Comparison of ENCODE assay signal across 13 cellular contexts in genomic region chr19:29329460-29330134, GRCh38.
DNase-seq lines count a peak whose midpoint lies in the region; ATAC-seq and TF ChIP-seq lines count a peak whose summit lies in the region.
"Had no signal": no experiment of that assay in that cellular context is flagged by ENCODE, and none has a peak within 500 bp of the region (broad histone marks: within the 10 kb centered on the region; RNA-seq: fewer than 3 reads in every experiment).

No MANE protein-coding gene starts in this region.

- no peaks in the 10 kb centered on the region for H3K4me1 ChIP-seq in MM.1S (ENCODE audit: low read length)
- H3K4me1 ChIP-seq: HAP-1 had no signal

- no peaks in the 10 kb centered on the region for H3F3A ChIP-seq in MM.1S (ENCODE audit: insufficient read depth, low read length)

- no peaks in the 10 kb centered on the region for H3K4me1 Mint-ChIP-seq in activated CD8-positive, alpha-beta T cell treated with anti-CD3 and anti-CD28 coated beads for 36 hours (ENCODE audit: low read depth)
- H3K4me1 Mint-ChIP-seq in osteocyte (ENCODE audit: unreplicated experiment) = no peaks in the 10 kb centered on the region
- H3K4me1 Mint-ChIP-seq in activated T-cell treated with anti-CD3 and anti-CD28 coated beads, Interleukin-2, amount 50 U/mL, for 24 hours (ENCODE audit: low read depth) = peaks cover 5% of the 10 kb centered on the region
- H3K4me1 Mint-ChIP-seq: stimulated activated memory B cell treated with anti-CD40 and anti-IgM and Interleukin-4, amounts not matched to agents 10 μg/mL and 1 μg/mL and 100 μg/mL, for 72 hours had no signal

- H3K27me3 Mint-ChIP-seq in activated CD8-positive, alpha-beta T cell treated with anti-CD3 and anti-CD28 coated beads for 36 hours = peaks cover 1% of the 10 kb centered on the region
- no peaks in the 10 kb centered on the region for H3K27me3 Mint-ChIP-seq in osteocyte (ENCODE audit: unreplicated experiment)
- H3K27me3 Mint-ChIP-seq in activated T-cell treated with anti-CD3 and anti-CD28 coated beads, Interleukin-2, amount 50 U/mL, for 24 hours = peaks cover 2% of the 10 kb centered on the region

- H3K36me3 ChIP-seq in MM.1S (replicated peaks; ENCODE audit: insufficient read depth, low read length) = no peaks in the 10 kb centered on the region
- H3K36me3 ChIP-seq: HAP-1 had no signal

- peaks cover 6% of the 10 kb centered on the region for H3K9me3 Mint-ChIP-seq in activated CD8-positive, alpha-beta T cell treated with anti-CD3 and anti-CD28 coated beads for 36 hours
- H3K9me3 Mint-ChIP-seq in osteocyte (ENCODE audit: unreplicated experiment) = peaks cover 37% of the 10 kb centered on the region
- peaks cover 7% of the 10 kb centered on the region for H3K9me3 Mint-ChIP-seq in activated T-cell treated with anti-CD3 and anti-CD28 coated beads, Interleukin-2, amount 50 U/mL, for 24 hours

- no peak for ATAC-seq in activated CD8-positive, alpha-beta T cell treated with anti-CD3 and anti-CD28 coated beads for 36 hours
- ATAC-seq in HG03139 (IDR thresholded peaks at IDR 0.05; ENCODE audit: unreplicated experiment) (no peak), HG03442 (IDR thresholded peaks at IDR 0.05; ENCODE audit: unreplicated experiment) (no peak)
- ATAC-seq: stimulated activated memory B cell treated with anti-CD40 and anti-IgM and Interleukin-4, amounts not matched to agents 10 μg/mL and 1 μg/mL and 100 μg/mL, for 72 hours had no signal

- H3K79me2 ChIP-seq in MM.1S (ENCODE audit: low read length) = no peaks in the 10 kb centered on the region

- H3K4me3 Mint-ChIP-seq in activated CD8-positive, alpha-beta T cell treated with anti-CD3 and anti-CD28 coated beads for 36 hours = no peak overlapping the region
- H3K4me3 Mint-ChIP-seq in osteocyte (ENCODE audit: unreplicated experiment) = no peak overlapping the region
- H3K4me3 Mint-ChIP-seq in activated T-cell treated with anti-CD3 and anti-CD28 coated beads, Interleukin-2, amount 50 U/mL, for 24 hours = no peak overlapping the region
- H3K4me3 Mint-ChIP-seq: stimulated activated memory B cell treated with anti-CD40 and anti-IgM and Interleukin-4, amounts not matched to agents 10 μg/mL and 1 μg/mL and 100 μg/mL, for 72 hours had no signal

- no peaks in the 10 kb centered on the region for H3K9me3 ChIP-seq in MM.1S (replicated peaks; ENCODE audit: insufficient read depth, low read length)
- H3K9me3 ChIP-seq: HAP-1 had no signal

- H3K27me3 ChIP-seq in MM.1S (replicated peaks; ENCODE audit: insufficient read depth, low read length) = peaks cover 2% of the 10 kb centered on the region; the same call in 1 of the 2 replicates

- POLR2A ChIA-PET in activated CD8-positive, alpha-beta T cell treated with anti-CD3 and anti-CD28 coated beads for 36 hours (lab: Charles Lee) = no interaction called here

- no peaks in the 10 kb centered on the region for H3K9me2 ChIP-seq in MM.1S (replicated peaks; ENCODE audit: insufficient read depth, low read length)

- H3K27ac Mint-ChIP-seq in activated CD8-positive, alpha-beta T cell treated with anti-CD3 and anti-CD28 coated beads for 36 hours = no peak overlapping the region
- no peak overlapping the region for H3K27ac Mint-ChIP-seq in osteocyte (ENCODE audit: unreplicated experiment)
- no peak overlapping the region for H3K27ac Mint-ChIP-seq in activated T-cell treated with anti-CD3 and anti-CD28 coated beads, Interleukin-2, amount 50 U/mL, for 24 hours
- H3K27ac Mint-ChIP-seq: stimulated activated memory B cell treated with anti-CD40 and anti-IgM and Interleukin-4, amounts not matched to agents 10 μg/mL and 1 μg/mL and 100 μg/mL, for 72 hours had no signal

- no peak overlapping the region for H3K4me3 ChIP-seq in MM.1S (ENCODE audit: low read length)
- H3K4me3 ChIP-seq: HAP-1 had no signal

- DNase-seq in activated CD4-positive, alpha-beta T cell treated with anti-CD3 and anti-CD28 coated beads for 48 hours = peak; percentile 13
- no peak for DNase-seq in activated CD4-positive, alpha-beta T cell treated with anti-CD3 and anti-CD28 coated beads, Interleukin-2, amount 50 U/mL, for 48 hours
- DNase-seq in MM.1S (peak; percentile 18), osteocyte (ENCODE audit: extremely low spot score, unreplicated experiment) (peak; percentile 76)
- DNase-seq in activated CD8-positive, alpha-beta T cell treated with anti-CD3 and anti-CD28 coated beads for 36 hours = peak; percentile 15
- DNase-seq in activated T-cell treated with anti-CD3 and anti-CD28 coated beads, Interleukin-2, amount 50 U/mL, for 24 hours = no peak
- DNase-seq: cerebellar nuclear complex, GF-D8, NCI-H1105 had no signal

- no peaks in the 10 kb centered on the region for H3K36me3 Mint-ChIP-seq in activated CD8-positive, alpha-beta T cell treated with anti-CD3 and anti-CD28 coated beads for 36 hours (ENCODE audit: low read depth)
- no peaks in the 10 kb centered on the region for H3K36me3 Mint-ChIP-seq in osteocyte (ENCODE audit: unreplicated experiment)
- H3K36me3 Mint-ChIP-seq in activated T-cell treated with anti-CD3 and anti-CD28 coated beads, Interleukin-2, amount 50 U/mL, for 24 hours (ENCODE audit: low read depth) = no peaks in the 10 kb centered on the region
- H3K36me3 Mint-ChIP-seq: stimulated activated memory B cell treated with anti-CD40 and anti-IgM and Interleukin-4, amounts not matched to agents 10 μg/mL and 1 μg/mL and 100 μg/mL, for 72 hours had no signal

- TF ChIP-seq CTCF in MM.1S (IDR thresholded peaks at IDR 0.05; ENCODE audit: low read length) = no peak
- no peak for TF ChIP-seq CTCF in activated CD8-positive, alpha-beta T cell treated with anti-CD3 and anti-CD28 coated beads for 36 hours (IDR thresholded peaks at IDR 0.05)
- TF ChIP-seq CTCF in osteocyte (IDR thresholded peaks at IDR 0.05) = no peak

- H3K27ac ChIP-seq in MM.1S (ENCODE audit: low read length) = no peak overlapping the region

- no peak overlapping the region for H2AFZ ChIP-seq in MM.1S (ENCODE audit: low read length)

- no peak overlapping the region for H3K4me2 ChIP-seq in MM.1S (ENCODE audit: low read depth, low read length)

- no peak overlapping the region for H3K9ac ChIP-seq in MM.1S (ENCODE audit: low read length)

- no peaks in the 10 kb centered on the region for H4K20me1 ChIP-seq in MM.1S (ENCODE audit: insufficient read depth, low read length)

- CTCF ChIA-PET in activated CD8-positive, alpha-beta T cell treated with anti-CD3 and anti-CD28 coated beads for 36 hours (lab: Charles Lee) = no interaction called here

- intact Hi-C loops in activated CD8-positive, alpha-beta T cell treated with anti-CD3 and anti-CD28 coated beads for 36 hours (cut with micrococcal nuclease) = no loop called here

Comparison
In these comparisons a context has a peak if more than half of its experiments do, and no peak if none do; other contexts are left out.
1. DNase-seq: peak in activated CD4-positive, alpha-beta T cell treated with anti-CD3 and anti-CD28 coated beads for 48 hours (single experiment), MM.1S (single experiment), activated CD8-positive, alpha-beta T cell treated with anti-CD3 and anti-CD28 coated beads for 36 hours (single experiment) and osteocyte (single experiment); none in activated CD4-positive, alpha-beta T cell treated with anti-CD3 and anti-CD28 coated beads, Interleukin-2, amount 50 U/mL, for 48 hours (0 of 2) and activated T-cell treated with anti-CD3 and anti-CD28 coated beads, Interleukin-2, amount 50 U/mL, for 24 hours (single experiment).